28 cellular contexts compared by ENCODE assay signal in the genomic region with DNA sequence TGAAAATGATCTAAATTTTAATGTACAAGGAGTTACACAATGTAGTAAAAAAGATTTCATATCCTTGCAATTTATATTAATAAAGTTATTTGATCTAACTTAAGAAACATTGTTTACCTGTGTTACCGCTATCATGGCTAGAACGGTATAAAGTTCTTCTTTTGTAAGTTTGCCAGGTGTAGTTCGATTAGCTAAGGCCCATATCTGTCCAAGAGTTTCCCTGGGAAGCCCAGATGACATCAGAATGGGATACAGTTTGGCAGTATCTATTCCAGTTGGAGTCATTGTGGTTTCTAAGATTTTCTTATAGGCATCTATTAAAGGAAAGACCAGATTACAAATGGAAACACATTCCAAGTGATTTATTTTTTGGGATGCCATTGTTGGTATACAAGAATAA.
"Had no signal": no experiment of that assay in that cellular context is flagged by ENCODE, and none has a peak within 500 bp of the region (broad histone marks: within the 10 kb centered on the region; RNA-seq: fewer than 3 reads in every experiment).

No MANE protein-coding gene starts in this region.

- H3K27me3 ChIP-seq: pancreas, sigmoid colon, tibial nerve, uterus had no signal

- H3K4me1 ChIP-seq: pancreas, prostate gland, sigmoid colon, tibial nerve, uterus had no signal

- H3K4me3 ChIP-seq: left ventricle myocardium inferior, lung, pancreas, prostate gland, sigmoid colon, smooth muscle cell, tibial nerve, uterus had no signal

- H3K27ac ChIP-seq: left ventricle myocardium inferior, pancreas, prostate gland, sigmoid colon, tibial nerve, uterus had no signal

- H3K4me1 Mint-ChIP-seq: mesothelial cell of epicardium; stimulated activated memory B cell treated with anti-CD40 and anti-IgM and Interleukin-4, amounts not matched to agents 10 μg/mL and 1 μg/mL and 100 μg/mL, for 72 hours; stimulated activated naive CD8-positive, alpha-beta T cell treated with anti-CD3 and anti-CD28 coated beads, Interleukin-15, amount 100 ng/mL, for 72 hours had no signal

- H3K4me2 ChIP-seq: smooth muscle cell had no signal

- H3K9me3 Mint-ChIP-seq: immature natural killer cell; naive thymus-derived CD4-positive, alpha-beta T cell; natural killer cell treated with Interleukin-12 subunit alpha and Interleukin-12 subunit beta and Interleukin-15 and Interleukin-18, amount 100 ng/mL, for 72 hours; stimulated activated memory B cell treated with anti-CD40 and anti-IgM and Interleukin-4, amounts not matched to agents 10 μg/mL and 1 μg/mL and 100 μg/mL, for 72 hours; stimulated activated naive CD8-positive, alpha-beta T cell treated with anti-CD3 and anti-CD28 coated beads, Interleukin-15, amount 100 ng/mL, for 72 hours had no signal

- ATAC-seq: left colon; naive thymus-derived CD4-positive, alpha-beta T cell; natural killer cell treated with Interleukin-12 subunit alpha and Interleukin-12 subunit beta and Interleukin-15 and Interleukin-18, amount 100 ng/mL, for 72 hours; pancreas; right cardiac atrium; stimulated activated memory B cell treated with anti-CD40 and anti-IgM and Interleukin-4, amounts not matched to agents 10 μg/mL and 1 μg/mL and 100 μg/mL, for 72 hours; stimulated activated naive CD8-positive, alpha-beta T cell treated with anti-CD3 and anti-CD28 coated beads, Interleukin-15, amount 100 ng/mL, for 72 hours had no signal

- H3K27me3 Mint-ChIP-seq: naive thymus-derived CD4-positive, alpha-beta T cell; natural killer cell treated with Interleukin-12 subunit alpha and Interleukin-12 subunit beta and Interleukin-15 and Interleukin-18, amount 100 ng/mL, for 72 hours; stimulated activated memory B cell treated with anti-CD40 and anti-IgM and Interleukin-4, amounts not matched to agents 10 μg/mL and 1 μg/mL and 100 μg/mL, for 72 hours; stimulated activated naive CD8-positive, alpha-beta T cell treated with anti-CD3 and anti-CD28 coated beads, Interleukin-15, amount 100 ng/mL, for 72 hours; type B pancreatic cell had no signal

- H3K4me3 Mint-ChIP-seq: immature natural killer cell; mesothelial cell of epicardium; naive thymus-derived CD4-positive, alpha-beta T cell; natural killer cell treated with Interleukin-12 subunit alpha and Interleukin-12 subunit beta and Interleukin-15 and Interleukin-18, amount 100 ng/mL, for 72 hours; stimulated activated memory B cell treated with anti-CD40 and anti-IgM and Interleukin-4, amounts not matched to agents 10 μg/mL and 1 μg/mL and 100 μg/mL, for 72 hours; stimulated activated naive CD8-positive, alpha-beta T cell treated with anti-CD3 and anti-CD28 coated beads, Interleukin-15, amount 100 ng/mL, for 72 hours; type B pancreatic cell had no signal

- H3K9me3 ChIP-seq: pancreas, prostate gland, sigmoid colon had no signal

- DNase-seq: hypothalamus; immature natural killer cell; kidney; left colon; left ventricle myocardium inferior; mesendoderm; naive thymus-derived CD4-positive, alpha-beta T cell; pancreas; posterior cingulate gyrus; retina; right cardiac atrium; sigmoid colon; stimulated activated CD4-positive, alpha-beta T cell treated with anti-CD3 and anti-CD28 coated beads, Interleukin-1b, Interleukin-23, amount 100 ng/mL, for 48 hours; stimulated activated CD4-positive, alpha-beta T cell treated with anti-CD3 and anti-CD28 coated beads, Interleukin-2, amount 100 ng/mL, for 48 hours; stimulated activated CD4-positive, alpha-beta T cell treated with anti-CD3 and anti-CD28 coated beads, Interleukin-4, amount 100 ng/mL, for 4 hours; stimulated activated CD8-positive, alpha-beta memory T cell treated with anti-CD3 and anti-CD28 coated beads, Interleukin-4, amount 100 ng/mL, for 48 hours; stimulated activated naive CD4-positive, alpha-beta T cell treated with Interleukin-2 at 50 U/mL for 16 hours; stimulated activated naive CD8-positive, alpha-beta T cell treated with anti-CD3 and anti-CD28 coated beads, Interleukin-15, amount 100 ng/mL, for 72 hours; substantia nigra; uterus had no signal

- H3K36me3 ChIP-seq: prostate gland, uterus had no signal

- H3K27ac Mint-ChIP-seq: mesothelial cell of epicardium; natural killer cell treated with Interleukin-12 subunit alpha and Interleukin-12 subunit beta and Interleukin-15 and Interleukin-18, amount 100 ng/mL, for 72 hours; stimulated activated memory B cell treated with anti-CD40 and anti-IgM and Interleukin-4, amounts not matched to agents 10 μg/mL and 1 μg/mL and 100 μg/mL, for 72 hours; type B pancreatic cell had no signal
